Comparison of ENCODE assay signal across 28 cellular contexts in genomic region chr12:47517122-47517521, GRCh38.
"Had no signal": no experiment of that assay in that cellular context is flagged by ENCODE, and none has a peak within 500 bp of the region (broad histone marks: within the 10 kb centered on the region; RNA-seq: fewer than 3 reads in every experiment).

No MANE protein-coding gene starts in this region.

- H3K4me3 ChIP-seq: colonic mucosa, coronary artery, dorsolateral prefrontal cortex, esophagus muscularis mucosa, esophagus squamous epithelium, gastrocnemius medialis, gastroesophageal sphincter, heart left ventricle, heart right ventricle had no signal

- FAIRE-seq: colon, endometrium, endothelial cell of umbilical vein, frontal cortex had no signal

- DNase-seq: colonic mucosa; cortex of kidney; dermis blood vessel endothelial cell; dorsolateral prefrontal cortex; effector CD4-positive, alpha-beta T cell; effector CD8-positive, alpha-beta T cell; effector memory CD4-positive, alpha-beta T cell; effector memory CD8-positive, alpha-beta T cell; endodermal cell; erythroblast; esophagus squamous epithelium; foreskin fibroblast; foreskin keratinocyte; foreskin melanocyte; gastrocnemius medialis; glutamatergic neuron; head of caudate nucleus; heart left ventricle; heart right ventricle had no signal

- H3K27ac ChIP-seq: colonic mucosa, coronary artery, dorsolateral prefrontal cortex, epithelial cell of prostate, esophagus muscularis mucosa, esophagus squamous epithelium, foreskin keratinocyte, gastrocnemius medialis, gastroesophageal sphincter, heart left ventricle, heart right ventricle had no signal

- H3K4me1 ChIP-seq: colonic mucosa, esophagus muscularis mucosa, esophagus squamous epithelium, foreskin keratinocyte, gastrocnemius medialis, gastroesophageal sphincter, heart left ventricle, heart right ventricle had no signal

- H3K27me3 ChIP-seq: colonic mucosa, dorsolateral prefrontal cortex, esophagus muscularis mucosa, esophagus squamous epithelium, gastrocnemius medialis, gastroesophageal sphincter, heart left ventricle, heart right ventricle had no signal

- H3K36me3 ChIP-seq: colonic mucosa, esophagus muscularis mucosa, esophagus squamous epithelium, gastrocnemius medialis, gastroesophageal sphincter, heart left ventricle, heart right ventricle had no signal

- H3K9me3 ChIP-seq: colonic mucosa, gastrocnemius medialis had no signal

- ATAC-seq: effector memory CD8-positive, alpha-beta T cell; esophagus mucosa; foreskin keratinocyte; gastrocnemius medialis; gastroesophageal sphincter; heart left ventricle; heart right ventricle had no signal
